Comparison of ENCODE assay signal across 19 cellular contexts in the genomic region with DNA sequence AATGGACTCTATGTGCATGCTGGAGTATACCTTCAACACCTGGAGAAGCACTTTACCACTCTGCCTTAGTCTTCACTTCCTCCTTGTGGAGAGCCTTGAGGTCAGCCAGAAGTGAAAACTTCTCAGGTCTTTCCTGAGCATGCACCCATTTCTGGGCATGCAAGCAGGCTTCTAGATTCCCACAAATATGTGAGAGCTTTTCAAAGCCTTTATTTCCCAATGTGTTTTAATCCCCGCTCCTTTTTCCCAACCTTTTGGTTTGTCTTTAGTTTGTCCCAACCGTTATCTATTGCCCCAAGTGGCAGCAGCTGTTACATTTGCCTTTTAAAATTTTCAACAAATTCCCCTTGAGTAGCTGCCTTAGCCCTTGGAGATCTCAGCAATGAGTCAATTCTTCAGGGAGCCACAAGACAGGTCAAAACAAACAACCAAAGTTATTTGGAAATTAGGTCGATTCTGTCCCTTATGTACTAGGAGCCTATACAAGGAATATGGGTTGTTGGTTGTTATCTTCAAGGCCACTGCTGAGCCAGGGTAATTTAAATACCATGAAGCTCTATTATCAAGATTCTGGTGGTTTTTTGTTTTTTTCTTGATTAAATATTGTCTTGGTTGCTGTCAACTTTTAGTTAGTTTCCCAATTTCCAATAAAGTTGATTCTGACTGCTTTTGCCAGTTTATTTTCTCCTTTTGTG. TPM values are rescaled to one million over a fixed set of nuclear protein-coding genes. Genes with fewer than 3 reads are reported as not detected.
DNase-seq lines count a peak whose midpoint lies in the region; ATAC-seq and TF ChIP-seq lines count a peak whose summit lies in the region.
"Had no signal": no experiment of that assay in that cellular context is flagged by ENCODE, and none has a peak within 500 bp of the region (broad histone marks: within the 10 kb centered on the region; RNA-seq: fewer than 3 reads in every experiment).

No MANE protein-coding gene starts in this region.

- peak overlapping the region; percentile 34; the same call in 1 of the 2 replicates for H4K91ac ChIP-seq in IMR-90 (ENCODE audit: insufficient read depth, low read depth, low read length)

- H3K9me3 ChIP-seq in IMR-90 (ENCODE audit: control insufficient read depth, insufficient read depth, low read length) (no peaks in the 10 kb centered on the region), hepatocyte (ENCODE audit: low read depth) (peaks cover 4% of the 10 kb centered on the region)

- intact Hi-C loops in IMR-90 (cut with micrococcal nuclease), result no loop called here

- no peak overlapping the region for H3K14ac ChIP-seq in IMR-90 (replicated peaks; ENCODE audit: low read depth, low read length)

- H3K4me2 ChIP-seq in IMR-90 (ENCODE audit: low read depth, low read length) (no peak overlapping the region), hepatocyte (no peak overlapping the region)
- H3K4me2 ChIP-seq: BLaER1 had no signal

- peak overlapping the region; percentile 33; the same call in 1 of the 2 replicates for H3K4ac ChIP-seq in IMR-90 (ENCODE audit: low read depth, low read length)

- TF ChIP-seq CTCF in GM12865 (IDR thresholded peaks at IDR 0.05; ENCODE audit: insufficient read depth, low read depth, low read length, missing control alignments), result no peak
- no peak for TF ChIP-seq CTCF in IMR-90 (conservative IDR thresholded peaks at IDR 0.05; ENCODE audit: low read depth, low read length)
- no peak for TF ChIP-seq CTCF in brain microvascular endothelial cell (IDR thresholded peaks at IDR 0.05; ENCODE audit: low read depth, low read length, missing control alignments)
- TF ChIP-seq CTCF in hepatocyte (IDR thresholded peaks at IDR 0.05; ENCODE audit: poor library complexity), result no peak

- peak overlapping the region; percentile 25; the same call in 1 of the 3 replicates for H2BK15ac ChIP-seq in IMR-90 (ENCODE audit: low read depth, low read length)

- no peak overlapping the region for H3K23ac ChIP-seq in IMR-90 (ENCODE audit: low read depth, low read length)

- dilution Hi-C loops in IMR-90 (cut with HindIII; ENCODE audit: low sequenced_read_pairs, unreplicated experiment), result no loop called here

- H3K4me1 ChIP-seq in IMR-90 (ENCODE audit: control insufficient read depth, insufficient read depth, low read length), result peaks cover 21% of the 10 kb centered on the region
- peaks cover 36% of the 10 kb centered on the region for H3K4me1 ChIP-seq in hepatocyte (ENCODE audit: insufficient read depth)

- no peaks in the 10 kb centered on the region for H3K27me3 ChIP-seq in IMR-90 (ENCODE audit: control insufficient read depth, insufficient read depth, low read length)
- no peaks in the 10 kb centered on the region for H3K27me3 ChIP-seq in brain microvascular endothelial cell (replicated peaks)
- no peaks in the 10 kb centered on the region for H3K27me3 ChIP-seq in hepatocyte
- H3K27me3 ChIP-seq: BLaER1, cardiac muscle cell, spleen, transverse colon had no signal

- H3K27ac ChIP-seq in IMR-90 (ENCODE audit: insufficient read depth, low read length), result peak overlapping the region; percentile 51; the same call in 1 of the 2 replicates
- peak overlapping the region; percentile 12 for H3K27ac ChIP-seq in brain microvascular endothelial cell
- H3K27ac ChIP-seq in hepatocyte, result no peak overlapping the region
- H3K27ac ChIP-seq: BLaER1, cardiac muscle cell, lower lobe of right lung, spleen, transverse colon had no signal

- H3K56ac ChIP-seq in IMR-90 (ENCODE audit: extremely low read depth, insufficient read depth, low read length), result no peak overlapping the region

- in situ Hi-C loops in IMR-90 (cut with MboI; ENCODE audit: low sequenced_read_pairs), result no loop called here
- in situ Hi-C loops in brain microvascular endothelial cell (cut with HindIII; ENCODE audit: low pct_ligation_motif_present, low sequenced_read_pairs), result no loop called here

- H2AFZ ChIP-seq in IMR-90 (replicated peaks; ENCODE audit: low read length, poor library complexity), result no peak overlapping the region
- H2AFZ ChIP-seq in hepatocyte, result no peak overlapping the region

- peak overlapping the region; percentile 60 for H3K18ac ChIP-seq in IMR-90 (ENCODE audit: low read depth, low read length)

- 60% methylated on average over 1 of the region's 3 CpGs; no CpG with 5 or more reads in 1 of the 2 experiments for WGBS in IMR-90 (ENCODE audit: extremely low coverage in 2 of 2, insufficient read length in 1 of 2), 2 experiments
- 82% methylated on average over 3 of the region's 3 CpGs for WGBS in hepatocyte (ENCODE audit: low lambda C conversion rate, missing lambda C conversion rate)

- H3K9me2 ChIP-seq in hepatocyte (replicated peaks; ENCODE audit: insufficient read depth), result no peaks in the 10 kb centered on the region

- TF ChIP-seq RAD21 in IMR-90 (IDR thresholded peaks at IDR 0.05; ENCODE audit: low read length), result no peak

- H2BK20ac ChIP-seq in IMR-90 (ENCODE audit: low read depth, low read length), result peak overlapping the region; percentile 86; the same call in 1 of the 2 replicates

- H3K36me3 ChIP-seq in IMR-90 (ENCODE audit: control insufficient read depth, insufficient read depth, low read length), result no peaks in the 10 kb centered on the region
- no peaks in the 10 kb centered on the region for H3K36me3 ChIP-seq in brain microvascular endothelial cell (replicated peaks)
- H3K36me3 ChIP-seq in hepatocyte (replicated peaks; ENCODE audit: insufficient read depth, low read depth), result no peaks in the 10 kb centered on the region
- H3K36me3 ChIP-seq: BLaER1, cardiac muscle cell, lower lobe of right lung, spleen, transverse colon had no signal

- no peak overlapping the region for H3K9ac ChIP-seq in IMR-90 (ENCODE audit: low read depth, low read length)
- H3K9ac ChIP-seq: BLaER1 had no signal

- CTCF ChIA-PET in IMR-90 (lab: Yijun Ruan, JAX), result interaction anchor here (0.6 to 2.2 kb wide), 8 partner anchors 8 to 135 kb away, joined by 3 to 8 read pairs (median 4); no protein-coding TSS in a partner anchor

- H4K5ac ChIP-seq in IMR-90 (ENCODE audit: low read depth, low read length), result peak overlapping the region; percentile 54

- no peak overlapping the region for H2AK9ac ChIP-seq in IMR-90 (replicated peaks; ENCODE audit: low read depth, low read length, poor library complexity)

- 0 out of 2 replicates have a peak, but pooled peaks have one; percentile 30 for ATAC-seq in IMR-90 (ENCODE audit: low read depth)
- ATAC-seq: lower lobe of right lung; stimulated activated effector memory CD8-positive, alpha-beta T cell treated with anti-CD3 and anti-CD28 coated beads, Interleukin-12 subunit alpha, Interleukin-12 subunit beta, amount 100 ng/mL, for 72 hours had no signal

- peaks cover 10% of the 10 kb centered on the region for H3K9me1 ChIP-seq in IMR-90 (ENCODE audit: insufficient read depth, low read length)

- no TSS peak for BruUV-seq in IMR-90 (replicated peaks; lab: Mats Ljungman, UMichigan)

- H3K79me1 ChIP-seq in IMR-90 (ENCODE audit: low read depth in 1 of 2, low read length in 2 of 2), result no peaks in the 10 kb centered on the region

- no peak overlapping the region for H4K8ac ChIP-seq in IMR-90 (ENCODE audit: low read depth in 2 of 2, low read length in 2 of 2)

- H2BK120ac ChIP-seq in IMR-90 (ENCODE audit: low read depth, low read length), result peak overlapping the region; percentile 90; the same call in 1 of the 2 replicates

- no peak for TF ChIP-seq POLR2A in IMR-90 (IDR thresholded peaks at IDR 0.05; ENCODE audit: low read depth, low read length)

- POLR2A ChIA-PET in IMR-90 (lab: Charles Lee; ENCODE audit: unreplicated experiment), result no interaction called here

- H3K4me3 ChIP-seq in GM12865 (ENCODE audit: low read depth, low read length) (no peak overlapping the region), IMR-90 (ENCODE audit: insufficient read depth, low read depth, low read length) (no peak overlapping the region), brain microvascular endothelial cell (ENCODE audit: low read depth, low read length) (no peak overlapping the region), hepatocyte (no peak overlapping the region)
- H3K4me3 ChIP-seq: BLaER1, cardiac muscle cell, lower lobe of right lung, spleen, transverse colon had no signal

- no peak overlapping the region for H2AK5ac ChIP-seq in IMR-90 (ENCODE audit: low read depth, low read length)

- H2BK5ac ChIP-seq in IMR-90 (ENCODE audit: low read depth, low read length, poor library complexity, severe bottlenecking), result no peak overlapping the region

- no peaks in the 10 kb centered on the region for H3K79me2 ChIP-seq in hepatocyte

- peak; percentile 35 for DNase-seq in GM12865 (ENCODE audit: low read depth)
- no peak for DNase-seq in IMR-90
- no peak for DNase-seq in brain microvascular endothelial cell
- peak; percentile 44 for DNase-seq in myocyte (ENCODE audit: low read depth)
- no peak for DNase-seq in GDM1 (lab: John Stamatoyannopoulos, UW)
- no peak for DNase-seq in hepatocyte (ENCODE audit: low spot score)
- no peak for DNase-seq in 8988T
- no peak for DNase-seq in activated CD4-positive, alpha-beta T cell treated with anti-CD3 and anti-CD28 coated beads for 4 hours
- DNase-seq: KG1, lower lobe of right lung, naive B cell, NCI-H1105, posterior cingulate gyrus, SHP77 treated with DMSO at 0.1 percent for 48 hours, spleen, transverse colon had no signal

- H4K20me1 ChIP-seq in IMR-90 (ENCODE audit: insufficient read depth, low read length), result no peaks in the 10 kb centered on the region
- H4K20me1 ChIP-seq in hepatocyte (ENCODE audit: insufficient read depth, poor library complexity, severe bottlenecking), result no peaks in the 10 kb centered on the region
- H4K20me1 ChIP-seq: BLaER1 had no signal

TF ChIP-seq in IMR-90, 13 proteins besides CTCF, POLR2A, EP300 and RAD21 (continues in another document):
- TF ChIP-seq MXI1 (IDR thresholded peaks at IDR 0.05; ENCODE audit: borderline replicate concordance, low read depth, low read length), result no peak
- TF ChIP-seq BHLHE40 (IDR thresholded peaks at IDR 0.05; ENCODE audit: low read depth, low read length), result no peak
- TF ChIP-seq MAZ (IDR thresholded peaks at IDR 0.05; ENCODE audit: borderline replicate concordance, low read depth, low read length), result no peak
- TF ChIP-seq RCOR1 (IDR thresholded peaks at IDR 0.05; ENCODE audit: insufficient replicate concordance, low read length), result no peak
- no peak for TF ChIP-seq RFX5 (IDR thresholded peaks at IDR 0.05; ENCODE audit: low read depth, low read length)

RNA-seq across cellular contexts. Expression of gene LSM3, which starts 44.4 kb away (rescaled TPM):
- 3.4 and 14.2 TPM in 2 replicates for total RNA-seq in IMR-90 (2012; rRNA removed)
- 10.0 and 11.5 TPM in 2 replicates for polyA plus RNA-seq in IMR-90 (2012; rRNA removed)
- 0.87 and 1.00 TPM in 2 replicates for polyA plus RNA-seq in IMR-90 (2012; cell fraction: cytosol; rRNA removed)
- polyA plus RNA-seq in IMR-90 (2012; cell fraction: nucleus; rRNA removed; ENCODE audit: low replicate concordance), result 0.20 and 1.8 TPM in 2 replicates
- 11.4 and 13.3 TPM in 2 replicates for total RNA-seq in myocyte
- 11.3 TPM for polyA plus RNA-seq in myocyte (2012)
- total RNA-seq in hepatocyte, result 10.5 and 12.4 TPM in 2 replicates
- polyA plus RNA-seq in hepatocyte, result 22.1 and 26.4 TPM in 2 replicates

RNA-seq across cellular contexts. Expression of gene XPC, which starts 44.6 kb away (rescaled TPM):
- 40.5 and 48.8 TPM in 2 replicates for total RNA-seq in IMR-90 (2012; rRNA removed)
- polyA plus RNA-seq in IMR-90 (2012; rRNA removed), result 27.6 and 30.9 TPM in 2 replicates
- 17.6 and 18.4 TPM in 2 replicates for polyA plus RNA-seq in IMR-90 (2012; cell fraction: cytosol; rRNA removed)
- 62.0 and 94.0 TPM in 2 replicates for polyA plus RNA-seq in IMR-90 (2012; cell fraction: nucleus; rRNA removed; ENCODE audit: low replicate concordance)
- total RNA-seq in myocyte, result 22.3 and 27.0 TPM in 2 replicates
- 21.1 TPM for polyA plus RNA-seq in myocyte (2012)
- total RNA-seq in hepatocyte, result 28.6 and 29.5 TPM in 2 replicates
- polyA plus RNA-seq in hepatocyte, result 27.3 and 27.4 TPM in 2 replicates

Comparison
In these comparisons a context has a peak if more than half of its experiments do, and no peak if none do; other contexts are left out.
1. DNase-seq: peak in GM12865 (single experiment) and myocyte (single experiment); none in IMR-90 (single experiment), brain microvascular endothelial cell (single experiment), GDM1 (single experiment), hepatocyte (single experiment), 8988T (single experiment) and activated CD4-positive, alpha-beta T cell treated with anti-CD3 and anti-CD28 coated beads for 4 hours (0 of 2).